In genomic region chrX:23742693-23743622, GRCh38 we compare ENCODE assay signal across 8 cellular contexts. TPM values are rescaled to one million over a fixed set of nuclear protein-coding genes. Genes with fewer than 3 reads are reported as not detected.
A peak's percentile ranks its signal among the peaks of the same experiment; 100 is the strongest.
DNase-seq lines count a peak whose midpoint lies in the region; ATAC-seq and TF ChIP-seq lines count a peak whose summit lies in the region.

TSS of gene ACOT9 (minus strand) at chrX:23743276. CDS start at chrX:23743144, 132 bp downstream.

- no TSS peak for BruUV-seq in PC-9 (replicated peaks; lab: Mats Ljungman, UMichigan)

- POLR2A ChIA-PET in PC-9 (lab: Charles Lee; ENCODE audit: unreplicated experiment) = interaction anchor here (0.5 to 1.0 kb wide), 6 partner anchors 53 to 1769 kb away, joined by 3 to 5 read pairs (median 4); no protein-coding TSS in a partner anchor

- H3K27me3 Mint-ChIP-seq in activated T-cell treated with anti-CD3 and anti-CD28 coated beads, Interleukin-2, amount 50 U/mL, for 4 hours (ENCODE audit: low read depth) = no peaks in the 10 kb centered on the region

- peak within 1 kb of the TSS; percentile 83 for H3K4me2 ChIP-seq in PC-9

- TF ChIP-seq CTCF in PC-9 (conservative IDR thresholded peaks at IDR 0.05) (no peak), esophagus muscularis mucosa (IDR thresholded peaks at IDR 0.05) (no peak)

- peaks cover 5% of the 10 kb centered on the region; the same call in 1 of the 2 replicates for H4K20me1 ChIP-seq in PC-9 (ENCODE audit: insufficient read depth)

- peak within 1 kb of the TSS; percentile 87 for H3K4me3 Mint-ChIP-seq in activated T-cell treated with anti-CD3 and anti-CD28 coated beads, Interleukin-2, amount 50 U/mL, for 4 hours

- intact Hi-C loops in PC-9 (cut with micrococcal nuclease; ENCODE audit: unreplicated experiment) = loop anchor here (1.0 to 2.0 kb wide), 4 partner anchors 40 to 311 kb away; partner anchors contain the start of genes EIF2S3 and SAT1
- intact Hi-C loops in esophagus muscularis mucosa (cut with DNase I) = loop anchor here (5.0 kb wide), 1 partner anchor 39 kb away; the partner anchor contains the start of gene SAT1

- H3K4me3 ChIP-seq in PC-9 (peak within 1 kb of the TSS; percentile 84), esophagus muscularis mucosa (peak within 1 kb of the TSS; percentile 71 to 83 (median 76)), muscle layer of duodenum (ENCODE audit: low read depth in 1 of 2, low read length in 2 of 2) (peak within 1 kb of the TSS; percentile 72 to 82)

- H3K4me1 Mint-ChIP-seq in activated T-cell treated with anti-CD3 and anti-CD28 coated beads, Interleukin-2, amount 50 U/mL, for 4 hours (ENCODE audit: low read depth) = peaks cover 35% of the 10 kb centered on the region

- TF ChIP-seq EP300 in esophagus muscularis mucosa (IDR thresholded peaks at IDR 0.05) = no peak

- no peaks in the 10 kb centered on the region for H3K9me3 Mint-ChIP-seq in activated T-cell treated with anti-CD3 and anti-CD28 coated beads, Interleukin-2, amount 50 U/mL, for 4 hours

- no peaks in the 10 kb centered on the region for H3K36me3 Mint-ChIP-seq in activated T-cell treated with anti-CD3 and anti-CD28 coated beads, Interleukin-2, amount 50 U/mL, for 4 hours (ENCODE audit: insufficient read depth)

- H3K27me3 ChIP-seq in PC-9 (ENCODE audit: insufficient read depth, low read depth) = no peaks in the 10 kb centered on the region
- no peaks in the 10 kb centered on the region for H3K27me3 ChIP-seq in esophagus muscularis mucosa
- no peaks in the 10 kb centered on the region for H3K27me3 ChIP-seq in muscle layer of duodenum (ENCODE audit: low read depth, low read length)

- H3K79me2 ChIP-seq in PC-9 (ENCODE audit: low read depth) = peaks cover 44% of the 10 kb centered on the region

- peak; percentile 94 for ATAC-seq in GM19455 (IDR thresholded peaks at IDR 0.05; ENCODE audit: unreplicated experiment)
- ATAC-seq in activated T-cell treated with anti-CD3 and anti-CD28 coated beads, Interleukin-2, amount 50 U/mL, for 4 hours = peak; percentile 96 to 97

- H3K4me1 ChIP-seq in PC-9 (replicated peaks; ENCODE audit: insufficient read depth) (peaks cover 10% of the 10 kb centered on the region; the same call in 1 of the 2 replicates), esophagus muscularis mucosa (peaks cover 0 to 21% (median 12%) of the 10 kb centered on the region in 4 donors), muscle layer of duodenum (ENCODE audit: control insufficient read depth in 1 of 2, insufficient read depth in 2 of 2, low read length in 2 of 2) (peaks cover 0 to 4% of the 10 kb centered on the region in 2 donors)

- CTCF ChIA-PET in PC-9 (lab: Charles Lee) = interaction anchor here (0.6 to 2.0 kb wide), 3 partner anchors 27 to 159 kb away, joined by 3 to 11 read pairs (median 6); partner anchors contain the start of gene SAT1

- no peaks in the 10 kb centered on the region for H3K9me2 ChIP-seq in PC-9 (ENCODE audit: insufficient read depth)

- H3F3A ChIP-seq in PC-9 (ENCODE audit: insufficient read depth, low read depth) = peaks cover 24% of the 10 kb centered on the region

- peak within 1 kb of the TSS; percentile 80 for H2AFZ ChIP-seq in PC-9

- 34% methylated on average over 32 of the region's 74 CpGs for WGBS in esophagus muscularis mucosa

- peak; percentile 63 for TF ChIP-seq POLR2A in esophagus muscularis mucosa (IDR thresholded peaks at IDR 0.05; ENCODE audit: low read depth)

- peak within 1 kb of the TSS; percentile 97 for H3K27ac ChIP-seq in PC-9
- H3K27ac ChIP-seq in esophagus muscularis mucosa (replicated peaks in 1 of 4) = peak within 1 kb of the TSS; percentile 92 to 98 (median 96)
- H3K27ac ChIP-seq in muscle layer of duodenum (ENCODE audit: low read length) = peak within 1 kb of the TSS; percentile 93

- no peaks in the 10 kb centered on the region for H3K9me3 ChIP-seq in PC-9 (ENCODE audit: insufficient read depth, low read depth)
- H3K9me3 ChIP-seq in esophagus muscularis mucosa = no peaks in the 10 kb centered on the region
- H3K9me3 ChIP-seq in muscle layer of duodenum (ENCODE audit: control insufficient read depth in 1 of 2, low read length in 2 of 2) = no peaks in the 10 kb centered on the region

- no peaks in the 10 kb centered on the region for H3K36me3 ChIP-seq in PC-9 (ENCODE audit: low read depth)
- H3K36me3 ChIP-seq in esophagus muscularis mucosa = no peaks in the 10 kb centered on the region
- peaks cover 0 to 6% of the 10 kb centered on the region in 2 donors for H3K36me3 ChIP-seq in muscle layer of duodenum (ENCODE audit: control insufficient read depth in 1 of 2, insufficient read depth in 2 of 2, low read length in 2 of 2)

- peak; percentile 76 for DNase-seq in COLO668 (lab: John Stamatoyannopoulos, UW; ENCODE audit: unreplicated experiment)
- DNase-seq in HK-2 (ENCODE audit: unreplicated experiment) = peak; percentile 95
- peak; percentile 93 for DNase-seq in PC-9
- peak; percentile 51 for DNase-seq in activated T-cell treated with anti-CD3 and anti-CD28 coated beads, Interleukin-2, amount 50 U/mL, for 4 hours
- DNase-seq in esophagus muscularis mucosa (ENCODE audit: extremely low spot score) = peak; percentile 96
- peak; percentile 46 to 71 for DNase-seq in stimulated activated CD8-positive, alpha-beta memory T cell treated with anti-CD3 and anti-CD28 coated beads, Interleukin-7, amount 100 ng/mL, for 48 hours (ENCODE audit: extremely low read depth in 1 of 2, low read depth in 1 of 2)

RNA-seq across cellular contexts. Expression of gene ACOT9, which starts in this region (rescaled TPM):
- 40.6 and 47.0 TPM in 2 replicates for total RNA-seq in PC-9 (2021)
- 10 to 100 TPM; 20.8 to 28.0 (median 24.6) TPM for total RNA-seq in activated T-cell treated with anti-CD3 and anti-CD28 coated beads, Interleukin-2, amount 50 U/mL, for 4 hours
- 10 to 100 TPM; 46.3 to 63.8 (median 52.3) TPM for total RNA-seq in esophagus muscularis mucosa

Comparison
In these comparisons a context has a peak if more than half of its experiments do, and no peak if none do; other contexts are left out.
1. Peak in every context shown above with its lines: DNase-seq, ATAC-seq, H3K4me3 ChIP-seq and H3K27ac ChIP-seq.